In genomic region chr22:50184004-50184461, GRCh38 we compare ENCODE assay signal across 10 cellular contexts. TPM values are rescaled to one million over a fixed set of nuclear protein-coding genes. Genes with fewer than 3 reads are reported as not detected.
DNase-seq lines count a peak whose midpoint lies in the region; ATAC-seq and FAIRE-seq lines count a peak whose summit lies in the region.
"Had no signal": no experiment of that assay in that cellular context is flagged by ENCODE, and none has a peak within 500 bp of the region (broad histone marks: within the 10 kb centered on the region; RNA-seq: fewer than 3 reads in every experiment).

No MANE protein-coding gene starts in this region.

- no peak overlapping the region for H3K27ac Mint-ChIP-seq in activated naive CD8-positive, alpha-beta T cell treated with anti-CD3 and anti-CD28 coated beads, Interleukin-2, amount 10 ng/mL, durations not matched to agents 7 days and 5 days
- no peak overlapping the region for H3K27ac Mint-ChIP-seq in stimulated activated naive B cell treated with anti-CD40 and anti-IgM and Interleukin-4, amounts not matched to agents 10 μg/mL and 1 μg/mL and 100 μg/mL, for 72 hours

- peaks cover 15% of the 10 kb centered on the region for H3K4me1 Mint-ChIP-seq in activated naive CD8-positive, alpha-beta T cell treated with anti-CD3 and anti-CD28 coated beads, Interleukin-2, amount 10 ng/mL, durations not matched to agents 7 days and 5 days
- peaks cover 23 to 51% of the 10 kb centered on the region in 2 donors for H3K4me1 Mint-ChIP-seq in stimulated activated naive B cell treated with anti-CD40 and anti-IgM and Interleukin-4, amounts not matched to agents 10 μg/mL and 1 μg/mL and 100 μg/mL, for 72 hours

- peaks cover 2% of the 10 kb centered on the region for H3K4me1 ChIP-seq in right cardiac atrium (ENCODE audit: control insufficient read depth, insufficient read depth, low read length)

- intact Hi-C loops in right cardiac atrium (cut with DNase I) = no loop called here

- peak; percentile 42 for DNase-seq in DMS 273 (lab: John Stamatoyannopoulos, UW; ENCODE audit: unreplicated experiment)
- no peak for DNase-seq in DMS 273 treated with DMSO at 0.1 percent for 48 hours (lab: John Stamatoyannopoulos, UW)
- DNase-seq in activated naive CD8-positive, alpha-beta T cell treated with anti-CD3 and anti-CD28 coated beads, Interleukin-2, amount 10 ng/mL, durations not matched to agents 7 days and 5 days = no peak
- DNase-seq in right cardiac atrium = peak; percentile 84 to 94 (median 92)
- no peak for DNase-seq in stimulated activated naive B cell treated with anti-CD40 and anti-IgM and Interleukin-4, amounts not matched to agents 10 μg/mL and 1 μg/mL and 100 μg/mL, for 72 hours
- DNase-seq in superior temporal gyrus (ENCODE audit: extremely low spot score) = no peak
- no peak for DNase-seq in amniotic stem cell (lab: John Stamatoyannopoulos, UW)
- no peak for DNase-seq in RCC 7860 (ENCODE audit: low spot score)
- DNase-seq: 8988T, NCI-H524 treated with DMSO at 0.1 percent for 48 hours had no signal

- H3K27me3 ChIP-seq in right cardiac atrium (ENCODE audit: control insufficient read depth, insufficient read depth) = no peaks in the 10 kb centered on the region

- POLR2A ChIA-PET in activated naive CD8-positive, alpha-beta T cell treated with anti-CD3 and anti-CD28 coated beads, Interleukin-2, amount 10 ng/mL, durations not matched to agents 7 days and 5 days (lab: Charles Lee) = no interaction called here

- no peak overlapping the region for H3K27ac ChIP-seq in right cardiac atrium (ENCODE audit: low read length)

- no peaks in the 10 kb centered on the region for H3K9me3 ChIP-seq in right cardiac atrium (ENCODE audit: control insufficient read depth, low read length)

- no peak overlapping the region for H3K4me3 ChIP-seq in right cardiac atrium (ENCODE audit: low read length)

- FAIRE-seq in RCC 7860 (lab: Jason Lieb, UNC) = no peak

- H3K27me3 Mint-ChIP-seq in activated naive CD8-positive, alpha-beta T cell treated with anti-CD3 and anti-CD28 coated beads, Interleukin-2, amount 10 ng/mL, durations not matched to agents 7 days and 5 days = no peaks in the 10 kb centered on the region
- H3K27me3 Mint-ChIP-seq in stimulated activated naive B cell treated with anti-CD40 and anti-IgM and Interleukin-4, amounts not matched to agents 10 μg/mL and 1 μg/mL and 100 μg/mL, for 72 hours = peaks cover 6 to 7% of the 10 kb centered on the region in 2 donors

- H3K9me3 Mint-ChIP-seq in activated naive CD8-positive, alpha-beta T cell treated with anti-CD3 and anti-CD28 coated beads, Interleukin-2, amount 10 ng/mL, durations not matched to agents 7 days and 5 days = no peaks in the 10 kb centered on the region
- no peaks in the 10 kb centered on the region for H3K9me3 Mint-ChIP-seq in stimulated activated naive B cell treated with anti-CD40 and anti-IgM and Interleukin-4, amounts not matched to agents 10 μg/mL and 1 μg/mL and 100 μg/mL, for 72 hours

- ATAC-seq in activated naive CD8-positive, alpha-beta T cell treated with anti-CD3 and anti-CD28 coated beads, Interleukin-2, amount 10 ng/mL, durations not matched to agents 7 days and 5 days (ENCODE audit: low read depth) = no peak
- ATAC-seq in right cardiac atrium = peak; percentile 37 to 43
- ATAC-seq in stimulated activated naive B cell treated with anti-CD40 and anti-IgM and Interleukin-4, amounts not matched to agents 10 μg/mL and 1 μg/mL and 100 μg/mL, for 72 hours (replicated peaks) = no peak

- H3K4me3 Mint-ChIP-seq in activated naive CD8-positive, alpha-beta T cell treated with anti-CD3 and anti-CD28 coated beads, Interleukin-2, amount 10 ng/mL, durations not matched to agents 7 days and 5 days = peak overlapping the region; percentile 19
- H3K4me3 Mint-ChIP-seq in stimulated activated naive B cell treated with anti-CD40 and anti-IgM and Interleukin-4, amounts not matched to agents 10 μg/mL and 1 μg/mL and 100 μg/mL, for 72 hours = peak overlapping the region; percentile 26 to 89

- H3K36me3 Mint-ChIP-seq in activated naive CD8-positive, alpha-beta T cell treated with anti-CD3 and anti-CD28 coated beads, Interleukin-2, amount 10 ng/mL, durations not matched to agents 7 days and 5 days = peaks cover 2% of the 10 kb centered on the region
- H3K36me3 Mint-ChIP-seq in stimulated activated naive B cell treated with anti-CD40 and anti-IgM and Interleukin-4, amounts not matched to agents 10 μg/mL and 1 μg/mL and 100 μg/mL, for 72 hours = peaks cover 12 to 23% of the 10 kb centered on the region in 2 donors

- WGBS in right cardiac atrium = 34% methylated on average over 12 of the region's 12 CpGs

RNA-seq across cellular contexts. Expression of gene TRABD, which starts 1.7 kb away (rescaled TPM):
- 100 to 1,000 TPM; 116 to 121 TPM for total RNA-seq in activated naive CD8-positive, alpha-beta T cell treated with anti-CD3 and anti-CD28 coated beads, Interleukin-2, amount 10 ng/mL, durations not matched to agents 7 days and 5 days
- 10 to 100 TPM; 16.7 to 23.2 (median 20.7) TPM for total RNA-seq in right cardiac atrium
- 25.5 TPM for polyA plus RNA-seq in right cardiac atrium

RNA-seq across cellular contexts. Expression of gene PANX2, which starts 13.5 kb away (rescaled TPM):
- total RNA-seq in activated naive CD8-positive, alpha-beta T cell treated with anti-CD3 and anti-CD28 coated beads, Interleukin-2, amount 10 ng/mL, durations not matched to agents 7 days and 5 days = under 1 TPM; 0.11 TPM
- total RNA-seq in right cardiac atrium = 1 to 10 TPM in 2 of 4 donors, under 1 TPM in 2; 0.43 to 2.1 (median 1.3) TPM
- 0.68 TPM for polyA plus RNA-seq in right cardiac atrium

RNA-seq across cellular contexts. Expression of gene SELENOO, which starts 16.8 kb away (rescaled TPM):
- 10 to 100 TPM; 27.9 to 33.3 TPM for total RNA-seq in activated naive CD8-positive, alpha-beta T cell treated with anti-CD3 and anti-CD28 coated beads, Interleukin-2, amount 10 ng/mL, durations not matched to agents 7 days and 5 days
- total RNA-seq in right cardiac atrium = 10 to 100 TPM; 14.6 to 16.3 (median 15.3) TPM
- polyA plus RNA-seq in right cardiac atrium = 17.1 TPM

Comparison
In these comparisons a context has a peak if more than half of its experiments do, and no peak if none do; other contexts are left out.
1. DNase-seq: peak in DMS 273 (single experiment) and right cardiac atrium (3 of 3); none in DMS 273 treated with DMSO at 0.1 percent for 48 hours (single experiment), activated naive CD8-positive, alpha-beta T cell treated with anti-CD3 and anti-CD28 coated beads, Interleukin-2, amount 10 ng/mL, durations not matched to agents 7 days and 5 days (single experiment), stimulated activated naive B cell treated with anti-CD40 and anti-IgM and Interleukin-4, amounts not matched to agents 10 μg/mL and 1 μg/mL and 100 μg/mL, for 72 hours (single experiment), superior temporal gyrus (single experiment), amniotic stem cell (single experiment) and RCC 7860 (single experiment).
2. ATAC-seq: peak in right cardiac atrium (2 of 2); none in activated naive CD8-positive, alpha-beta T cell treated with anti-CD3 and anti-CD28 coated beads, Interleukin-2, amount 10 ng/mL, durations not matched to agents 7 days and 5 days (single experiment) and stimulated activated naive B cell treated with anti-CD40 and anti-IgM and Interleukin-4, amounts not matched to agents 10 μg/mL and 1 μg/mL and 100 μg/mL, for 72 hours (0 of 2).
3. RNA of gene TRABD, which starts 1.7 kb away (total RNA-seq): 116 to 121 TPM in activated naive CD8-positive, alpha-beta T cell treated with anti-CD3 and anti-CD28 coated beads, Interleukin-2, amount 10 ng/mL, durations not matched to agents 7 days and 5 days; 16.7 to 23.2 TPM in right cardiac atrium; every median in the first group is over 4 times any median in the second.